Comparison of ENCODE assay signal across 1 cellular context in the genomic region with DNA sequence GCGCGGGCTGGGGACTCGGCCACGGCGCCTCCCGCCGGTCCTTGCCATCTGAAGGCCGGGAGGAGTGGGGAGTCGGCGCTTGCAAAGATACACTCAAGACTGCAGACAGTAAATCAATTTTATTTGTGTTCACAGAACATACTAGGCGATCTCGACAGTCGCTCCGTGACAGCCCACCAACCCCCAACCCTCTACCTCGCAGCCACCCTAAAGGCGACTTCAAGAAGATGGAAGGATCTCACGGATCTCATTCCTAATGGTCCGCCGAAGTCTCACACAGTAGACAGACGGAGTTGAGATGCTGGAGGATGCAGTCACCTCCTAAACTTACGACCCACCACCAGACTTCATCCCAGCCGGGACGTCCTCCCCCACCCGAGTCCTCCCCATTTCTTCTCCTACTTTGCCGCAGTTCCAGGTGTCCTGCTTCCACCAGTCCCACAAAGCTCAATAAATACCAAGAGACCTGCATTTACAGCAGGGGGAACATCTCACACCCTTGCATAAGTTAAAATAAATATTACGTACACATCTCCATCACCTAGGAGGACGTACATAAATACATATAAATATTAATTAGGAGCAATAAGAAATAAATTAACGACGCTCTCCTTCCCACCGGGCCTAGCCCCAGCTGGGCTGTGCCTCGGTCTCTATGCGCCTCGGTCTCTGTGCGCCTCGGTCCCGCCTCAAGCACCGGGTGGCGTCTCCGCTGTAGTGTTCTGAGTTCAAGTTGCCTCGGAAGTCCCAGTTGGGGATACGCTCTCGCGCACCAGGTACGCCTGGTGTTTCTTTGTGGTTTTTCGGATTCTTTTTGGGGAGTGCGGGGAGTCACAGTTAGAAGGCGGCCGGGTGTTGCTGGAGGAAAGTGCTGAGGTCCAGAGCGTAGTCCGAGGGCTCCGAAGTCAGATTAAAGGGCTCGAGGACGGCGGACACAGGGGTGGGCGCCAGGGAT.
TF ChIP-seq lines count a peak whose summit lies in the region.

No MANE protein-coding gene starts in this region.

TF ChIP-seq in HepG2, 621 proteins besides CTCF, POLR2A, EP300 and RAD21 (continued from another document and continues in another):
- TF ChIP-seq, protein P1, sequence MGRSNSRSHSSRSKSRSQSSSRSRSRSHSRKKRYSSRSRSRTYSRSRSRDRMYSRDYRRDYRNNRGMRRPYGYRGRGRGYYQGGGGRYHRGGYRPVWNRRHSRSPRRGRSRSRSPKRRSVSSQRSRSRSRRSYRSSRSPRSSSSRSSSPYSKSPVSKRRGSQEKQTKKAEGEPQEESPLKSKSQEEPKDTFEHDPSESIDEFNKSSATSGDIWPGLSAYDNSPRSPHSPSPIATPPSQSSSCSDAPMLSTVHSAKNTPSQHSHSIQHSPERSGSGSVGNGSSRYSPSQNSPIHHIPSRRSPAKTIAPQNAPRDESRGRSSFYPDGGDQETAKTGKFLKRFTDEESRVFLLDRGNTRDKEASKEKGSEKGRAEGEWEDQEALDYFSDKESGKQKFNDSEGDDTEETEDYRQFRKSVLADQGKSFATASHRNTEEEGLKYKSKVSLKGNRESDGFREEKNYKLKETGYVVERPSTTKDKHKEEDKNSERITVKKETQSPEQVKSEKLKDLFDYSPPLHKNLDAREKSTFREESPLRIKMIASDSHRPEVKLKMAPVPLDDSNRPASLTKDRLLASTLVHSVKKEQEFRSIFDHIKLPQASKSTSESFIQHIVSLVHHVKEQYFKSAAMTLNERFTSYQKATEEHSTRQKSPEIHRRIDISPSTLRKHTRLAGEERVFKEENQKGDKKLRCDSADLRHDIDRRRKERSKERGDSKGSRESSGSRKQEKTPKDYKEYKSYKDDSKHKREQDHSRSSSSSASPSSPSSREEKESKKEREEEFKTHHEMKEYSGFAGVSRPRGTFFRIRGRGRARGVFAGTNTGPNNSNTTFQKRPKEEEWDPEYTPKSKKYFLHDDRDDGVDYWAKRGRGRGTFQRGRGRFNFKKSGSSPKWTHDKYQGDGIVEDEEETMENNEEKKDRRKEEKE (IDR thresholded peaks at IDR 0.05), result no peak
- no peak for TF ChIP-seq ZNF775 (CRISPR knock-in tag; IDR thresholded peaks at IDR 0.05; ENCODE audit: borderline replicate concordance)
- TF ChIP-seq, protein P2, sequence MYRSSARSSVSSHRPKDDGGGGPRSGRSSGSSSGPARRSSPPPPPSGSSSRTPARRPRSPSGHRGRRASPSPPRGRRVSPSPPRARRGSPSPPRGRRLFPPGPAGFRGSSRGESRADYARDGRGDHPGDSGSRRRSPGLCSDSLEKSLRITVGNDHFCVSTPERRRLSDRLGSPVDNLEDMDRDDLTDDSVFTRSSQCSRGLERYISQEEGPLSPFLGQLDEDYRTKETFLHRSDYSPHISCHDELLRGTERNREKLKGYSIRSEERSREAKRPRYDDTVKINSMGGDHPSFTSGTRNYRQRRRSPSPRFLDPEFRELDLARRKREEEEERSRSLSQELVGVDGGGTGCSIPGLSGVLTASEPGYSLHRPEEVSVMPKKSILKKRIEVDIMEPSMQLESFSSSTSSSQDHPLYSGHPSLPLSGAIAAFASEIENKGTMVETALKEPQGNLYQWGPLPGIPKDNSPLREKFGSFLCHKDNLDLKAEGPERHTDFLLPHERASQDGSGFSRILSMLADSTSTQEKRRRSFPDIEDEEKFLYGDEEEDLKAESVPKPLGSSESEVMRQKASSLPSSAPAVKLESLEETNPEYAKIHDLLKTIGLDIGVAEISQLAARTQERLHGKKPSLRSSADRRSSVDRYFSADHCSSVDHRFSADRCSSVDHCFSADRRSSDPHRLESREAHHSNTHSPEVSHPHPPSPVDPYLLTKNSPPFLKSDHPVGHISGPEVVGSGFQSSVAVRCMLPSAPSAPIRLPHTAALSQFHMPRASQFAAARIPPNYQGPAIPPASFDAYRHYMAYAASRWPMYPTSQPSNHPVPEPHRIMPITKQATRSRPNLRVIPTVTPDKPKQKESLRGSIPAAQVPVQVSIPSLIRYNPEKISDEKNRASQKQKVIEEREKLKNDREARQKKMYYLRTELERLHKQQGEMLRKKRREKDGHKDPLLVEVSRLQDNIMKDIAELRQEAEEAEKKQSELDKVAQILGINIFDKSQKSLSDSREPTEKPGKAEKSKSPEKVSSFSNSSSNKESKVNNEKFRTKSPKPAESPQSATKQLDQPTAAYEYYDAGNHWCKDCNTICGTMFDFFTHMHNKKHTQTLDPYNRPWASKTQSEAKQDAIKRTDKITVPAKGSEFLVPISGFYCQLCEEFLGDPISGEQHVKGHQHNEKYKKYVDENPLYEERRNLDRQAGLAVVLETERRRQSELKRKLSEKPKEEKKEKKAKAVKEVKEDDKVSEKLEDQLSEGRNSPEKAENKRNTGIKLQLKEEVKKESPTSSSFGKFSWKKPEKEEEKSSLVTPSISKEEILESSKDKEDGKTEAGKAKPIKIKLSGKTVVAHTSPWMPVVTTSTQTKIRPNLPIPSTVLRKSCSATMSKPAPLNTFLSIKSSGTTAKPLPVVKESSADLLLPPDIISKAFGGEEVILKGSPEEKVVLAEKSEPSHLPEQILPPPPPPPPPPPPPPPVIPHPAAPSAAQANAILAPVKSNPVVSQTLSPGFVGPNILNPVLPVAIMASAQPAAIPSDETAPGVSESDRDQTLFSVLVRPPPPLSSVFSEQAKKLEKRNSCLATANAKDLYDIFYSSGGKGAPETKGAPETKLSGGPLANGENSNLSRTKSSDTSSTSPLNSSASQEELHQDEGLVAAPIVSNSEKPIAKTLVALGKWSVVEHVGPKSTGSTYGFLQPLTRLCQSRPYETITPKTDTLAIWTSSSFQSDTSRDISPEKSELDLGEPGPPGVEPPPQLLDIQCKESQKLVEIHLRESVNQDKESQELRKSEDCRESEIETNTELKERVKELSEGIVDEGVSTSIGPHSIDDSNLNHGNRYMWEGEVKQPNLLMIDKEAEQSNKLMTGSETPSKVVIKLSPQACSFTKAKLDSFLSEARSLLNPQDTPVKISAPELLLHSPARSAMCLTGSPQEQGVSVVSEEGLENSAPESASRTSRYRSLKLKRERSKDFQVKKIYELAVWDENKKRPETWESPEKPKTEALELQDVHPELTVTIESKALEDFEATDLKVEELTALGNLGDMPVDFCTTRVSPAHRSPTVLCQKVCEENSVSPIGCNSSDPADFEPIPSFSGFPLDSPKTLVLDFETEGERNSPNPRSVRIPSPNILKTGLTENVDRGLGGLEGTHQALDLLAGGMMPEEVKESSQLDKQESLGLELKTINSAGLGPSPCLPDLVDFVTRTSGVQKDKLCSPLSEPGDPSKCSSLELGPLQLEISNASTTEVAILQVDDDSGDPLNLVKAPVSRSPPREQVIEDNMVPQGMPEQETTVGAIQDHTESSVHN (CRISPR knock-in tag; IDR thresholded peaks at IDR 0.05), result no peak
- no peak for TF ChIP-seq MBNL3 (CRISPR knock-in tag; conservative IDR thresholded peaks at IDR 0.05)
- TF ChIP-seq, protein P3, sequence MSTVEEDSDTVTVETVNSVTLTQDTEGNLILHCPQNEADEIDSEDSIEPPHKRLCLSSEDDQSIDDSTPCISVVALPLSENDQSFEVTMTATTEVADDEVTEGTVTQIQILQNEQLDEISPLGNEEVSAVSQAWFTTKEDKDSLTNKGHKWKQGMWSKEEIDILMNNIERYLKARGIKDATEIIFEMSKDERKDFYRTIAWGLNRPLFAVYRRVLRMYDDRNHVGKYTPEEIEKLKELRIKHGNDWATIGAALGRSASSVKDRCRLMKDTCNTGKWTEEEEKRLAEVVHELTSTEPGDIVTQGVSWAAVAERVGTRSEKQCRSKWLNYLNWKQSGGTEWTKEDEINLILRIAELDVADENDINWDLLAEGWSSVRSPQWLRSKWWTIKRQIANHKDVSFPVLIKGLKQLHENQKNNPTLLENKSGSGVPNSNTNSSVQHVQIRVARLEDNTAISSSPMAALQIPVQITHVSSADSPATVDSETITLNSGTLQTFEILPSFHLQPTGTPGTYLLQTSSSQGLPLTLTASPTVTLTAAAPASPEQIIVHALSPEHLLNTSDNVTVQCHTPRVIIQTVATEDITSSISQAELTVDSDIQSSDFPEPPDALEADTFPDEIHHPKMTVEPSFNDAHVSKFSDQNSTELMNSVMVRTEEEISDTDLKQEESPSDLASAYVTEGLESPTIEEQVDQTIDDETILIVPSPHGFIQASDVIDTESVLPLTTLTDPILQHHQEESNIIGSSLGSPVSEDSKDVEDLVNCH (CRISPR knock-in tag; IDR thresholded peaks at IDR 0.05), result 0 out of 2 replicates have a peak, but pooled peaks have one; percentile 34
- TF ChIP-seq, protein P4, sequence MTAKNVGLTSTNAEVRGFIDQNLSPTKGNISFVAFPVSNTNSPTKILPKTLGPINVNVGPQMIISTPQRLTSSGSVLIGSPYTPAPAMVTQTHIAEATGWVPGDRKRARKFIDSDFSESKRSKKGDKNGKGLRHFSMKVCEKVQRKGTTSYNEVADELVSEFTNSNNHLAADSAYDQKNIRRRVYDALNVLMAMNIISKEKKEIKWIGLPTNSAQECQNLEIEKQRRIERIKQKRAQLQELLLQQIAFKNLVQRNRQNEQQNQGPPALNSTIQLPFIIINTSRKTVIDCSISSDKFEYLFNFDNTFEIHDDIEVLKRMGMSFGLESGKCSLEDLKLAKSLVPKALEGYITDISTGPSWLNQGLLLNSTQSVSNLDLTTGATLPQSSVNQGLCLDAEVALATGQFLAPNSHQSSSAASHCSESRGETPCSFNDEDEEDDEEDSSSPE (CRISPR knock-in tag; IDR thresholded peaks at IDR 0.05), result no peak
- TF ChIP-seq ASH2L (IDR thresholded peaks at IDR 0.05; ENCODE audit: insufficient read length, low read depth, low read length), result peak; percentile 16
- TF ChIP-seq ZNF557 (CRISPR knock-in tag; IDR thresholded peaks at IDR 0.05), result 0 out of 2 replicates have a peak, but pooled peaks have one; percentile 6
- TF ChIP-seq ZNF543 (CRISPR knock-in tag; IDR thresholded peaks at IDR 0.05), result peak; percentile 57; the same call in 1 of the 2 replicates
- no peak for TF ChIP-seq ZNF549 (CRISPR knock-in tag; IDR thresholded peaks at IDR 0.05)
- no peak for TF ChIP-seq ZNF12 (CRISPR knock-in tag; IDR thresholded peaks at IDR 0.05)
- TF ChIP-seq PRPF4 (IDR thresholded peaks at IDR 0.05; ENCODE audit: low read depth, low read length, poor library complexity, severe bottlenecking), result no peak
- no peak for TF ChIP-seq ZBTB1 (CRISPR knock-in tag; IDR thresholded peaks at IDR 0.05; ENCODE audit: borderline replicate concordance)
- no peak for TF ChIP-seq NFE2 (CRISPR knock-in tag; IDR thresholded peaks at IDR 0.05)
- TF ChIP-seq, protein P5, sequence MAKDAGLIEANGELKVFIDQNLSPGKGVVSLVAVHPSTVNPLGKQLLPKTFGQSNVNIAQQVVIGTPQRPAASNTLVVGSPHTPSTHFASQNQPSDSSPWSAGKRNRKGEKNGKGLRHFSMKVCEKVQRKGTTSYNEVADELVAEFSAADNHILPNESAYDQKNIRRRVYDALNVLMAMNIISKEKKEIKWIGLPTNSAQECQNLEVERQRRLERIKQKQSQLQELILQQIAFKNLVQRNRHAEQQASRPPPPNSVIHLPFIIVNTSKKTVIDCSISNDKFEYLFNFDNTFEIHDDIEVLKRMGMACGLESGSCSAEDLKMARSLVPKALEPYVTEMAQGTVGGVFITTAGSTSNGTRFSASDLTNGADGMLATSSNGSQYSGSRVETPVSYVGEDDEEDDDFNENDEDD (CRISPR knock-in tag; IDR thresholded peaks at IDR 0.05; ENCODE audit: borderline replicate concordance), result no peak
- no peak for TF ChIP-seq THYN1 (CRISPR knock-in tag; IDR thresholded peaks at IDR 0.05; ENCODE audit: borderline replicate concordance, low read depth)
- TF ChIP-seq, protein P6, sequence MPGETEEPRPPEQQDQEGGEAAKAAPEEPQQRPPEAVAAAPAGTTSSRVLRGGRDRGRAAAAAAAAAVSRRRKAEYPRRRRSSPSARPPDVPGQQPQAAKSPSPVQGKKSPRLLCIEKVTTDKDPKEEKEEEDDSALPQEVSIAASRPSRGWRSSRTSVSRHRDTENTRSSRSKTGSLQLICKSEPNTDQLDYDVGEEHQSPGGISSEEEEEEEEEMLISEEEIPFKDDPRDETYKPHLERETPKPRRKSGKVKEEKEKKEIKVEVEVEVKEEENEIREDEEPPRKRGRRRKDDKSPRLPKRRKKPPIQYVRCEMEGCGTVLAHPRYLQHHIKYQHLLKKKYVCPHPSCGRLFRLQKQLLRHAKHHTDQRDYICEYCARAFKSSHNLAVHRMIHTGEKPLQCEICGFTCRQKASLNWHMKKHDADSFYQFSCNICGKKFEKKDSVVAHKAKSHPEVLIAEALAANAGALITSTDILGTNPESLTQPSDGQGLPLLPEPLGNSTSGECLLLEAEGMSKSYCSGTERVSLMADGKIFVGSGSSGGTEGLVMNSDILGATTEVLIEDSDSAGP (CRISPR knock-in tag; IDR thresholded peaks at IDR 0.05; ENCODE audit: borderline replicate concordance), result no peak
- TF ChIP-seq MED13 (CRISPR knock-in tag; IDR thresholded peaks at IDR 0.05), result peak; percentile 19; the same call in 1 of the 2 replicates
- TF ChIP-seq ZNF737 (CRISPR knock-in tag; IDR thresholded peaks at IDR 0.05; ENCODE audit: borderline replicate concordance), result no peak
- no peak for TF ChIP-seq DNMT1 (CRISPR knock-in tag; IDR thresholded peaks at IDR 0.05)
- TF ChIP-seq HNRNPH1 (optimal IDR thresholded peaks at IDR 0.05; ENCODE audit: low read depth, low read length), result peak; percentile 20
- TF ChIP-seq, protein P7, sequence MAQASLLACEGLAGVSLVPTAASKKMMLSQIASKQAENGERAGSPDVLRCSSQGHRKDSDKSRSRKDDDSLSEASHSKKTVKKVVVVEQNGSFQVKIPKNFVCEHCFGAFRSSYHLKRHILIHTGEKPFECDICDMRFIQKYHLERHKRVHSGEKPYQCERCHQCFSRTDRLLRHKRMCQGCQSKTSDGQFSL (CRISPR knock-in tag; IDR thresholded peaks at IDR 0.05), result no peak
- TF ChIP-seq, protein P8, sequence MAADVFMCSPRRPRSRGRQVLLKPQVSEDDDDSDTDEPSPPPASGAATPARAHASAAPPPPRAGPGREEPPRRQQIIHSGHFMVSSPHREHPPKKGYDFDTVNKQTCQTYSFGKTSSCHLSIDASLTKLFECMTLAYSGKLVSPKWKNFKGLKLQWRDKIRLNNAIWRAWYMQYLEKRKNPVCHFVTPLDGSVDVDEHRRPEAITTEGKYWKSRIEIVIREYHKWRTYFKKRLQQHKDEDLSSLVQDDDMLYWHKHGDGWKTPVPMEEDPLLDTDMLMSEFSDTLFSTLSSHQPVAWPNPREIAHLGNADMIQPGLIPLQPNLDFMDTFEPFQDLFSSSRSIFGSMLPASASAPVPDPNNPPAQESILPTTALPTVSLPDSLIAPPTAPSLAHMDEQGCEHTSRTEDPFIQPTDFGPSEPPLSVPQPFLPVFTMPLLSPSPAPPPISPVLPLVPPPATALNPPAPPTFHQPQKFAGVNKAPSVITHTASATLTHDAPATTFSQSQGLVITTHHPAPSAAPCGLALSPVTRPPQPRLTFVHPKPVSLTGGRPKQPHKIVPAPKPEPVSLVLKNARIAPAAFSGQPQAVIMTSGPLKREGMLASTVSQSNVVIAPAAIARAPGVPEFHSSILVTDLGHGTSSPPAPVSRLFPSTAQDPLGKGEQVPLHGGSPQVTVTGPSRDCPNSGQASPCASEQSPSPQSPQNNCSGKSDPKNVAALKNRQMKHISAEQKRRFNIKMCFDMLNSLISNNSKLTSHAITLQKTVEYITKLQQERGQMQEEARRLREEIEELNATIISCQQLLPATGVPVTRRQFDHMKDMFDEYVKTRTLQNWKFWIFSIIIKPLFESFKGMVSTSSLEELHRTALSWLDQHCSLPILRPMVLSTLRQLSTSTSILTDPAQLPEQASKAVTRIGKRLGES (CRISPR knock-in tag; IDR thresholded peaks at IDR 0.05; ENCODE audit: borderline replicate concordance), result peak; percentile 45; the same call in 1 of the 2 replicates
- TF ChIP-seq, protein P9, sequence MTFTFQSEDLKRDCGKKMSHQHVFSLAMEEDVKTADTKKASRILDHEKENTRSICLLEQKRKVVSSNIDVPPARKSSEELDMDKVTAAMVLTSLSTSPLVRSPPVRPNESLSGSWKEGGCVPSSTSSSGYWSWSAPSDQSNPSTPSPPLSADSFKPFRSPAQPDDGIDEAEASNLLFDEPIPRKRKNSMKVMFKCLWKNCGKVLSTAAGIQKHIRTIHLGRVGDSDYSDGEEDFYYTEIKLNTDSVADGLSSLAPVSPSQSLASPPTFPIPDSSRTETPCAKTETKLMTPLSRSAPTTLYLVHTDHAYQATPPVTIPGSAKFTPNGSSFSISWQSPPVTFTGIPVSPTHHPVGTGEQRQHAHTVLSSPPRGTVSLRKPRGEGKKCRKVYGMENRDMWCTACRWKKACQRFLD (CRISPR knock-in tag; IDR thresholded peaks at IDR 0.05; ENCODE audit: borderline replicate concordance), result no peak
- no peak; the same call in 1 of the 2 replicates for TF ChIP-seq ZZZ3 (CRISPR knock-in tag; IDR thresholded peaks at IDR 0.05; ENCODE audit: borderline replicate concordance)
- no peak for TF ChIP-seq GATAD1 (CRISPR knock-in tag; IDR thresholded peaks at IDR 0.05)
